In genomic region chr11:119491753-119492455, GRCh38 we compare ENCODE assay signal across 12 cellular contexts.
DNase-seq lines count a peak whose midpoint lies in the region; ATAC-seq, FAIRE-seq and TF ChIP-seq lines count a peak whose summit lies in the region.
"Had no signal": no experiment of that assay in that cellular context is flagged by ENCODE, and none has a peak within 500 bp of the region (broad histone marks: within the 10 kb centered on the region; RNA-seq: fewer than 3 reads in every experiment).

No MANE protein-coding gene starts in this region.

- H3K4me1 ChIP-seq in kidney (ENCODE audit: control insufficient read depth in 1 of 2, insufficient read depth in 1 of 2, low read depth in 1 of 2, low read length in 2 of 2) (no peaks in the 10 kb centered on the region), suprapubic skin (peaks cover 4% of the 10 kb centered on the region)

- H3K4me1 Mint-ChIP-seq in activated naive CD8-positive, alpha-beta T cell treated with anti-CD3 and anti-CD28 coated beads, Interleukin-2, amount 50 U/mL, for 24 hours: no peaks in the 10 kb centered on the region

- intact Hi-C loops in kidney (cut with DNase I): no loop called here

- no peak overlapping the region for H3K4me3 Mint-ChIP-seq in activated naive CD8-positive, alpha-beta T cell treated with anti-CD3 and anti-CD28 coated beads, Interleukin-2, amount 50 U/mL, for 24 hours
- H3K4me3 Mint-ChIP-seq: activated CD4-positive, alpha-beta memory T cell treated with anti-CD3 and anti-CD28 coated beads for 36 hours had no signal

- TF ChIP-seq POLR2A in suprapubic skin (IDR thresholded peaks at IDR 0.05) (no peak), H54 (IDR thresholded peaks at IDR 0.05; ENCODE audit: low read depth, low read length) (no peak)

- DNase-seq in D721Med (ENCODE audit: insufficient read length, low spot score) (no peak), NCI-H1092 (lab: John Stamatoyannopoulos, UW) (peak; percentile 95), SK-MEL-5 (ENCODE audit: low read depth, low spot score) (peak; percentile 47), kidney (peak; percentile 11), suprapubic skin (ENCODE audit: low spot score in 2 of 2) (no peak), H54 (ENCODE audit: insufficient read length, low spot score) (no peak)
- DNase-seq in activated naive CD8-positive, alpha-beta T cell treated with anti-CD3 and anti-CD28 coated beads, Interleukin-2, amount 50 U/mL, for 24 hours: no peak
- DNase-seq: activated CD4-positive, alpha-beta memory T cell treated with anti-CD3 and anti-CD28 coated beads for 36 hours; NK-92 treated with Interleukin-12 subunit alpha and Interleukin-12 subunit beta, amount 100 ng/mL, for 24 hours had no signal

- no peaks in the 10 kb centered on the region for H3K9me3 ChIP-seq in kidney (ENCODE audit: control insufficient read depth in 1 of 2, low read length in 2 of 2)
- no peaks in the 10 kb centered on the region for H3K9me3 ChIP-seq in suprapubic skin

- no peak for TF ChIP-seq EP300 in suprapubic skin (IDR thresholded peaks at IDR 0.05)

- no peak for ATAC-seq in HG02798 (IDR thresholded peaks at IDR 0.05; ENCODE audit: poor library complexity, unreplicated experiment)
- ATAC-seq in activated naive CD8-positive, alpha-beta T cell treated with anti-CD3 and anti-CD28 coated beads, Interleukin-2, amount 50 U/mL, for 24 hours: no peak

- no peaks in the 10 kb centered on the region for H3K36me3 Mint-ChIP-seq in activated naive CD8-positive, alpha-beta T cell treated with anti-CD3 and anti-CD28 coated beads, Interleukin-2, amount 50 U/mL, for 24 hours (ENCODE audit: low read depth)
- H3K36me3 Mint-ChIP-seq: activated CD4-positive, alpha-beta memory T cell treated with anti-CD3 and anti-CD28 coated beads for 36 hours had no signal

- no peak overlapping the region for H3K27ac ChIP-seq in kidney (ENCODE audit: low read depth in 2 of 2, low read length in 2 of 2)
- no peak overlapping the region for H3K27ac ChIP-seq in suprapubic skin
- H3K27ac ChIP-seq: coronary artery had no signal

- peak; percentile 24 for TF ChIP-seq CTCF in D721Med (IDR thresholded peaks at IDR 0.05; ENCODE audit: insufficient read depth, missing control alignments)
- no peak for TF ChIP-seq CTCF in kidney (IDR thresholded peaks at IDR 0.05; ENCODE audit: borderline replicate concordance, extremely low read depth, insufficient read depth)
- peak in 1 of 2 donors; percentile 22 for TF ChIP-seq CTCF in suprapubic skin (IDR thresholded peaks at IDR 0.05)

- no peaks in the 10 kb centered on the region for H3K9me3 Mint-ChIP-seq in activated naive CD8-positive, alpha-beta T cell treated with anti-CD3 and anti-CD28 coated beads, Interleukin-2, amount 50 U/mL, for 24 hours
- H3K9me3 Mint-ChIP-seq: activated CD4-positive, alpha-beta memory T cell treated with anti-CD3 and anti-CD28 coated beads for 36 hours had no signal

- H3K9ac ChIP-seq in kidney (ENCODE audit: low read length in 2 of 2): no peak overlapping the region

- no peak overlapping the region for H3K4me3 ChIP-seq in kidney (ENCODE audit: low read length in 2 of 2)
- H3K4me3 ChIP-seq in suprapubic skin: no peak overlapping the region
- H3K4me3 ChIP-seq: coronary artery had no signal

- peaks cover 4% of the 10 kb centered on the region for H3K27me3 ChIP-seq in suprapubic skin

- WGBS in suprapubic skin: 56% methylated on average over 15 of the region's 15 CpGs

- no peak overlapping the region for H3K27ac Mint-ChIP-seq in activated naive CD8-positive, alpha-beta T cell treated with anti-CD3 and anti-CD28 coated beads, Interleukin-2, amount 50 U/mL, for 24 hours
- H3K27ac Mint-ChIP-seq: activated CD4-positive, alpha-beta memory T cell treated with anti-CD3 and anti-CD28 coated beads for 36 hours had no signal

- H3K27me3 Mint-ChIP-seq in activated naive CD8-positive, alpha-beta T cell treated with anti-CD3 and anti-CD28 coated beads, Interleukin-2, amount 50 U/mL, for 24 hours: peaks cover 6% of the 10 kb centered on the region

- H3K36me3 ChIP-seq in kidney (ENCODE audit: control insufficient read depth in 1 of 2, insufficient read depth in 2 of 2, low read length in 2 of 2) (no peaks in the 10 kb centered on the region), suprapubic skin (no peaks in the 10 kb centered on the region)

- FAIRE-seq in D721Med (lab: Jason Lieb, UNC): no peak
- no peak for FAIRE-seq in kidney (lab: Jason Lieb, UNC)
- no peak for FAIRE-seq in H54 (lab: Jason Lieb, UNC)
- FAIRE-seq: GM12892 had no signal

- in situ Hi-C loops in SK-MEL-5 (cut with HindIII; ENCODE audit: low pct_unique_long_range_greater_than_20kb, low sequenced_read_pairs): no loop called here

Comparison
In these comparisons a context has a peak if more than half of its experiments do, and no peak if none do; other contexts are left out.
1. DNase-seq: peak in NCI-H1092 (single experiment), SK-MEL-5 (single experiment) and kidney (single experiment); none in D721Med (single experiment), suprapubic skin (0 of 2), H54 (single experiment) and activated naive CD8-positive, alpha-beta T cell treated with anti-CD3 and anti-CD28 coated beads, Interleukin-2, amount 50 U/mL, for 24 hours (single experiment).